23 cellular contexts compared by ENCODE assay signal in the genomic region with DNA sequence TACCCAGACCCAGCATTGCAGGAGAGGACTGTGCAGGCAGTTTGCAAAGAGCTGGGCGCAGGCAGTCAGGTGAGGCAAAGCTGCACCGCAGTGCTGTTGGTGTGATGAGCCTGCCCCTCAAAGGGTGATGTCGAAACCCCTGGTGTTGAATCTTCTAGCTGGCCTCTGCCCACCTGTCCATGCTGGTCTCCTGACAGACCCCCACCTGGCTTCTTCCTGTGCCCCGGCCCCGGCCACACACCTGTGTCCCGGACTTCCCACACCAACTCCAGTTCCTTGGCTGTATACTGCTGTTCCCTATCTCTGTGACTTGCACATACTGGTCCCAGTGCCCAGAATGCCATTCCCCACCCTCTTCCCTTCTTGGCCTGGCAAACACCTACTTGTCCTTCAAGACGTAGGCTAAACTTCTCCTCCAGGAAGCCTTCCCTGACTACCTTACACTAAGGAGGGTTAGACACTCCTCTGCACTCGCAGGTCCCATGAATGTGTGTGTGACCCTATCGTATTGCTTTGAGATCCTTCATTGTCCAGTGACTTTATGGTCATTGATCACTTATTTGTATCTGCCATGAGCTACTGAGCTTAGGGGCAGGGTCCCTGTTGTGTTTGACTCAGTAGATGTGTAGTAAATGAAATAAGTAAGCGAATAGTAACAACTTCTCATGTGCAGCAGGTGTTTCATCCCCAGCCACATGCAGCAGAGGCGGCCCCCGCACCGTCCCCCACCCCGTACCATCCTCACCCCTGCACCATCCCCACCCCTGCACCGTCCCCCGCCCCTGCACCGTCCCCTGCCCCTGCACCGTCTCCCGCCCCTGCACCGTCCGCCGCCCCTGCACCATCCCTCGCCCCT. TPM values are rescaled to one million over a fixed set of nuclear protein-coding genes. Genes with fewer than 3 reads are reported as not detected.
"Had no signal": no experiment of that assay in that cellular context is flagged by ENCODE, and none has a peak within 500 bp of the region (broad histone marks: within the 10 kb centered on the region; RNA-seq: fewer than 3 reads in every experiment).

No MANE protein-coding gene starts in this region.

- H3K27ac ChIP-seq: brain microvascular endothelial cell, colonic mucosa, esophagus squamous epithelium, spleen, tibial artery had no signal

- H3K4me3 ChIP-seq: colonic mucosa, esophagus squamous epithelium, mucosa of descending colon, spleen, tibial artery had no signal

- H3K36me3 ChIP-seq: brain microvascular endothelial cell, colonic mucosa, esophagus squamous epithelium, spleen, tibial artery had no signal

- H3K4me1 ChIP-seq: colonic mucosa, esophagus squamous epithelium, spleen, tibial artery had no signal

- H3K4me1 Mint-ChIP-seq: activated naive CD4-positive, alpha-beta T cell treated with anti-CD3 and anti-CD28 coated beads, Interleukin-2, amount 10 ng/mL, durations not matched to agents 7 days and 5 days had no signal

- H3K27ac Mint-ChIP-seq: activated naive CD4-positive, alpha-beta T cell treated with anti-CD3 and anti-CD28 coated beads, Interleukin-2, amount 10 ng/mL, durations not matched to agents 7 days and 5 days; activated naive CD8-positive, alpha-beta T cell treated with anti-CD3 and anti-CD28 coated beads, Interleukin-2, amount 50 U/mL, for 24 hours; T-cell had no signal

- H3K36me3 Mint-ChIP-seq: activated naive CD4-positive, alpha-beta T cell treated with anti-CD3 and anti-CD28 coated beads, Interleukin-2, amount 10 ng/mL, durations not matched to agents 7 days and 5 days; naive B cell; T-cell had no signal

- H3K9me3 ChIP-seq: colonic mucosa, esophagus squamous epithelium, mucosa of descending colon, spleen, tibial artery had no signal

- H3K4me3 Mint-ChIP-seq: activated naive CD4-positive, alpha-beta T cell treated with anti-CD3 and anti-CD28 coated beads, Interleukin-2, amount 10 ng/mL, durations not matched to agents 7 days and 5 days; activated naive CD8-positive, alpha-beta T cell treated with anti-CD3 and anti-CD28 coated beads, Interleukin-2, amount 50 U/mL, for 24 hours; activated T-cell treated with anti-CD3 and anti-CD28 coated beads, Interleukin-2, amount 50 U/mL, for 4 hours had no signal

- DNase-seq: activated CD4-positive, alpha-beta T cell treated with anti-CD3 and anti-CD28 coated beads, Interleukin-2, amount 50 U/mL, for 1 hour; activated CD8-positive, alpha-beta memory T cell treated with anti-CD3 and anti-CD28 coated beads, Interleukin-2, amount 50 U/mL, for 4 hours; activated naive CD4-positive, alpha-beta T cell treated with anti-CD3 and anti-CD28 coated beads, Interleukin-2, amount 10 ng/mL, durations not matched to agents 7 days and 5 days; activated naive CD8-positive, alpha-beta T cell treated with anti-CD3 and anti-CD28 coated beads, Interleukin-2, amount 50 U/mL, for 24 hours; activated T-cell treated with anti-CD3 and anti-CD28 coated beads, Interleukin-2, amount 50 U/mL, for 4 hours; anterior cingulate cortex; brain microvascular endothelial cell; central memory CD4-positive, alpha-beta T cell; colonic mucosa; esophagus squamous epithelium; left ventricle myocardium superior; naive B cell; posterior cingulate gyrus; spleen; stimulated activated CD4-positive, alpha-beta T cell treated with anti-CD3 and anti-CD28 coated beads, Interleukin-4, amount 100 ng/mL, for 4 hours; stimulated activated naive CD4-positive, alpha-beta T cell; substantia nigra; T-cell; T1000; tibial artery had no signal

- ATAC-seq: activated naive CD8-positive, alpha-beta T cell treated with anti-CD3 and anti-CD28 coated beads, Interleukin-2, amount 50 U/mL, for 24 hours; activated T-cell treated with anti-CD3 and anti-CD28 coated beads, Interleukin-2, amount 50 U/mL, for 4 hours; left ventricle myocardium superior; mucosa of descending colon; SK-N-SH treated with all-trans-retinoic acid at 6 μM for 48 hours; T-cell had no signal

RNA-seq across cellular contexts. Expression of gene ESRRB, which starts 37.4 kb away (rescaled TPM):
- total RNA-seq: esophagus squamous epithelium, glomerular endothelial cell had no signal
